8 cellular contexts compared by ENCODE assay signal in genomic region chr16:2204727-2205103, GRCh38. TPM values are rescaled to one million over a fixed set of nuclear protein-coding genes. Genes with fewer than 3 reads are reported as not detected.
DNase-seq lines count a peak whose midpoint lies in the region; ATAC-seq and TF ChIP-seq lines count a peak whose summit lies in the region.

No MANE protein-coding gene starts in this region.

- TF ChIP-seq POLR2A in esophagus muscularis mucosa (IDR thresholded peaks at IDR 0.05; ENCODE audit: low read depth), result no peak
- no peak for TF ChIP-seq POLR2A in prostate gland (IDR thresholded peaks at IDR 0.05)

- intact Hi-C loops in esophagus muscularis mucosa (cut with DNase I) (no loop called here), prostate gland (cut with DNase I) (loop anchor here (10.0 kb wide), 1 partner anchor 50 kb away; the partner anchor contains the start of gene ECI1)

- H3K4me3 ChIP-seq in SJCRH30, result peak overlapping the region; percentile 99
- peak overlapping the region; percentile 65 to 87 (median 78) for H3K4me3 ChIP-seq in esophagus muscularis mucosa
- peak overlapping the region; percentile 78 to 83 for H3K4me3 ChIP-seq in prostate gland

- no peaks in the 10 kb centered on the region for H3K27me3 ChIP-seq in SJCRH30
- no peaks in the 10 kb centered on the region for H3K27me3 ChIP-seq in esophagus muscularis mucosa
- H3K27me3 ChIP-seq in prostate gland (replicated peaks; ENCODE audit: insufficient read depth), result no peaks in the 10 kb centered on the region

- TF ChIP-seq EP300 in esophagus muscularis mucosa (IDR thresholded peaks at IDR 0.05), result no peak

- DNase-seq in SJCRH30, result peak in 1 of 2 experiments; percentile 33
- DNase-seq in esophagus muscularis mucosa (ENCODE audit: extremely low spot score), result no peak
- DNase-seq in prostate gland (ENCODE audit: low spot score), result no peak
- DNase-seq in stimulated activated CD4-positive, alpha-beta T cell treated with anti-CD3 and anti-CD28 coated beads, Interleukin-15, amount 100 ng/mL, for 24 hours, result no peak

- no peaks in the 10 kb centered on the region for H3K4me1 ChIP-seq in ES-I3 (ENCODE audit: insufficient read depth, low read length)
- no peaks in the 10 kb centered on the region for H3K4me1 ChIP-seq in SJCRH30
- peaks cover 14 to 29% (median 23%) of the 10 kb centered on the region in 4 donors for H3K4me1 ChIP-seq in esophagus muscularis mucosa
- peaks cover 6% of the 10 kb centered on the region for H3K4me1 ChIP-seq in prostate gland (replicated peaks)

- H3K9me3 ChIP-seq in ES-I3 (ENCODE audit: control insufficient read depth, insufficient read depth, low read length) (no peaks in the 10 kb centered on the region), SJCRH30 (replicated peaks) (no peaks in the 10 kb centered on the region), esophagus muscularis mucosa (no peaks in the 10 kb centered on the region), prostate gland (no peaks in the 10 kb centered on the region)

- H3K9ac ChIP-seq in ES-I3 (ENCODE audit: low read depth, low read length), result peak overlapping the region; percentile 95

- ATAC-seq in HG02840 (IDR thresholded peaks at IDR 0.05; ENCODE audit: low FRiP score, unreplicated experiment) (no peak), HG03439 (IDR thresholded peaks at IDR 0.05; ENCODE audit: unreplicated experiment) (no peak), HG03342 (IDR thresholded peaks at IDR 0.05; ENCODE audit: unreplicated experiment) (no peak)

- WGBS in esophagus muscularis mucosa, result 55% methylated on average over 5 of the region's 5 CpGs
- WGBS in prostate gland, result 61% methylated on average over 5 of the region's 5 CpGs

- H3K36me3 ChIP-seq in ES-I3 (ENCODE audit: insufficient read depth, low read length), result no peaks in the 10 kb centered on the region
- peaks cover 3% of the 10 kb centered on the region; the same call in 1 of the 2 replicates for H3K36me3 ChIP-seq in SJCRH30
- H3K36me3 ChIP-seq in esophagus muscularis mucosa, result peaks cover 16 to 34% (median 33%) of the 10 kb centered on the region in 4 donors
- H3K36me3 ChIP-seq in prostate gland, result peaks cover 0 to 16% of the 10 kb centered on the region in 2 donors

- TF ChIP-seq CTCF in esophagus muscularis mucosa (IDR thresholded peaks at IDR 0.05) (no peak), prostate gland (IDR thresholded peaks at IDR 0.05) (no peak)

- H3K27ac ChIP-seq in SJCRH30 (peak overlapping the region; percentile 90), esophagus muscularis mucosa (replicated peaks in 1 of 4) (peak overlapping the region; percentile 90 to 97 (median 96)), prostate gland (peak overlapping the region; percentile 97)

RNA-seq across cellular contexts. Expression of gene MLST8, which starts 0.5 kb away (rescaled TPM):
- total RNA-seq in SJCRH30 (2014; rRNA removed; shearing (Covaris generic)), result 28.8 and 32.8 TPM in 2 replicates
- total RNA-seq in esophagus muscularis mucosa (10 to 100 TPM; 23.7 to 62.8 (median 36.3) TPM), prostate gland (100 to 1,000 TPM in 1 of 2 donors, 10 to 100 TPM in 1; 55.9 to 110 TPM)

RNA-seq across cellular contexts. Expression of gene BRICD5, which starts 5.9 kb away (rescaled TPM):
- 3.6 and 4.1 TPM in 2 replicates for total RNA-seq in SJCRH30 (2014; rRNA removed; shearing (Covaris generic))
- 1 to 10 TPM; 1.2 to 6.8 (median 5.7) TPM for total RNA-seq in esophagus muscularis mucosa
- total RNA-seq in prostate gland, result 10 to 100 TPM; 18.4 to 26.2 TPM

RNA-seq across cellular contexts. Expression of gene CASKIN1, which starts 8.3 kb away (rescaled TPM):
- total RNA-seq in SJCRH30 (2014; rRNA removed; shearing (Covaris generic)), result 0.13 and 0.24 TPM in 2 replicates
- under 1 TPM; under 0.01 to 0.32 (median 0.09) TPM for total RNA-seq in esophagus muscularis mucosa
- total RNA-seq in prostate gland, result 1 to 10 TPM in 1 of 2 donors, under 1 TPM in 1; 0.77 to 5.3 TPM

RNA-seq across cellular contexts. Expression of gene PGP, which starts 9.9 kb away (rescaled TPM):
- 13.1 and 14.2 TPM in 2 replicates for total RNA-seq in SJCRH30 (2014; rRNA removed; shearing (Covaris generic))
- total RNA-seq in esophagus muscularis mucosa (10 to 100 TPM in 3 of 4 donors, 1 to 10 TPM in 1; 8.9 to 20.0 (median 13.7) TPM), prostate gland (10 to 100 TPM; 12.7 to 23.7 TPM)

RNA-seq across cellular contexts. Expression of gene E4F1, which starts 18.7 kb away (rescaled TPM):
- 18.6 and 19.6 TPM in 2 replicates for total RNA-seq in SJCRH30 (2014; rRNA removed; shearing (Covaris generic))
- 10 to 100 TPM; 19.1 to 39.7 (median 28.5) TPM for total RNA-seq in esophagus muscularis mucosa
- total RNA-seq in prostate gland, result 10 to 100 TPM; 38.7 to 69.1 TPM
